Comparison of ENCODE assay signal across 8 cellular contexts in the genomic region with DNA sequence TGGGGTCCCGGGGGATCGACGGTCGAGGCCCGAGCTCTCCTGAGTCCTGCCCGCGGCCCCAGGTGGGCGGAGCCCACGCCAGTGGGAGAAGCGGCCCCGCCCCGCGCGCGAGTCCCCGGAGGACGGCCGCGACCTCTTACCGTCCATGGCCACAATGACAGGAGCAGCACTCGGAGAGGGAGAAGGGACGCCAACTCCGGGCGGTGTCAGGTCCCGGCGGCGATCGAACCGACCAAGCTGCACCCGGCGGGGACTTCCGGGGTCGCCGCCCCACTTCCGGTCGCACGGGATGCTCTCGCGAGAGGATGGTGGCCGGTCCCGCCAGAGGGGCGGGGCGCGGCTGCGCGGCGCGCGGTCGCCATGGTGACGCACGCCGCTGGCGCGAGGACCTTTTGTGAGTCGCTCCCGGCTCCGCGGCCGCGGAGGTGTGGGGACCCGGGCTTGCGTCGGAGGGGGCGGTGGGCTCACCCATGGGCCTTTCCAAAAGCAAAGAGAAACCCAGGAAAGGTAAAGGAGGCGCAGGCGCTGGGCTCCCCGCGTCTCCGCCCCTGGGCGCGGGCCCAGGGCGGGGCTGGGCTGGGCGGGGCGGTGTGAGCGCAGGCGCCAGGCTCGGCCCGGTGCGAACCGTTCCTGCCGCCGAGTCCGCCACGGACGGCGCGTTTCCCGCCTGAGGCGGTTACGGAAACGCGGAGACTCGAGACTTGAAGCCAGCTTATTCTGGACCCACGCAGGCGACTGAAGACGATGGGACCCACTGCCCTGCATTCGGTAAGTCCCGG. TPM values are rescaled to one million over a fixed set of nuclear protein-coding genes. Genes with fewer than 3 reads are reported as not detected.
DNase-seq lines count a peak whose midpoint lies in the region; TF ChIP-seq lines count a peak whose summit lies in the region.

CHMP1A (minus strand) TSS at position 267 of the 779 bp plus-strand sequence; CDS start at position 147, 120 bp downstream.
SPATA33 (plus strand) TSS at position 395 of the 779 bp plus-strand sequence; CDS start at position 471, 76 bp downstream.

- no peak within 1 kb of the TSS for H3K18ac ChIP-seq in H9 (ENCODE audit: insufficient read length, low read depth, low read length)

- peaks cover 5% of the 10 kb centered on the region; the same call in 1 of the 2 replicates for H3K79me2 ChIP-seq in H9 (ENCODE audit: insufficient read depth, low read length)

- H3K27ac Mint-ChIP-seq in H9 = peak within 1 kb of the TSS in 2 of 3 experiments; percentile 44 to 60; a peak in 1 of 7 replicates

- peak within 1 kb of the TSS; percentile 81 for H3K9ac ChIP-seq in H9 (ENCODE audit: extremely low read depth, insufficient read length, low read length)

- H3K79me1 ChIP-seq in H9 (ENCODE audit: insufficient read depth, low read depth, low read length, poor library complexity, severe bottlenecking) = peaks cover 2% of the 10 kb centered on the region

- peak within 1 kb of the TSS; percentile 73; the same call in 1 of the 2 replicates for H3K14ac ChIP-seq in H9 (ENCODE audit: insufficient read depth, low read length)

- no peak within 1 kb of the TSS for H3K56ac ChIP-seq in H9 (ENCODE audit: insufficient read length, low read depth, low read length)

- no peak within 1 kb of the TSS for H2BK120ac ChIP-seq in H9 (ENCODE audit: low read depth, low read length, poor library complexity, severe bottlenecking)

- H4K5ac ChIP-seq in H9 (ENCODE audit: insufficient read length, low read depth, low read length) = no peak within 1 kb of the TSS

- no peak within 1 kb of the TSS for H2AFZ ChIP-seq in H9 (ENCODE audit: low read length)

- DNase-seq in GF-D8 (lab: John Stamatoyannopoulos, UW) (peak; percentile 46), H9 (peak; percentile 90), M059J (ENCODE audit: low read depth) (peak; percentile 82), SK-N-DZ (ENCODE audit: low spot score) (peak; percentile 90), germinal center (ENCODE audit: low spot score) (peak; percentile 95), occipital lobe (lab: John Stamatoyannopoulos, UW) (peak; percentile 78), suprapubic skin (ENCODE audit: low spot score in 2 of 2) (peak; percentile 93 to 94)
- DNase-seq in activated naive CD4-positive, alpha-beta T cell treated with Interleukin-2 at 50 U/mL for 16 hours = peak; percentile 93

- H2BK5ac ChIP-seq in H9 (ENCODE audit: insufficient read length, low read length) = no peak within 1 kb of the TSS

- H3K4me2 ChIP-seq in H9 (ENCODE audit: insufficient read depth, insufficient read length, low read length) = peak within 1 kb of the TSS; percentile 84

- no peak within 1 kb of the TSS for H4K91ac ChIP-seq in H9 (ENCODE audit: insufficient read length, low read depth, low read length)

- no peaks in the 10 kb centered on the region for H3K4me1 ChIP-seq in H9 (ENCODE audit: insufficient read depth, low read length)
- H3K4me1 ChIP-seq in suprapubic skin = peaks cover 26% of the 10 kb centered on the region

- no peak within 1 kb of the TSS for H2BK20ac ChIP-seq in H9 (ENCODE audit: low read depth, low read length, poor library complexity, severe bottlenecking)

- H2BK15ac ChIP-seq in H9 (ENCODE audit: low read depth, low read length) = no peak within 1 kb of the TSS

- H3K9me3 ChIP-seq in H9 (ENCODE audit: control insufficient read depth, low read depth, low read length) = no peaks in the 10 kb centered on the region
- H3K9me3 ChIP-seq in suprapubic skin = no peaks in the 10 kb centered on the region

- H3K36me3 Mint-ChIP-seq in H9 (ENCODE audit: insufficient read depth in 1 of 3, low read depth in 3 of 3) = peaks cover 39 to 50% (median 50%) of the 10 kb centered on the region in 3 experiments

- no peak within 1 kb of the TSS for H3K23ac ChIP-seq in H9 (ENCODE audit: insufficient read length, low read depth, low read length)

- H2AK5ac ChIP-seq in H9 (ENCODE audit: insufficient read length, low read length) = no peak within 1 kb of the TSS

- H3K4me1 Mint-ChIP-seq in H9 = peaks cover 9 to 14% of the 10 kb centered on the region in 2 experiments

- no peak within 1 kb of the TSS for H3K4ac ChIP-seq in H9 (ENCODE audit: low read depth, low read length)

- no peak within 1 kb of the TSS for H3T11ph ChIP-seq in H9 (ENCODE audit: low read length)

- peak in 1 of 2 donors; percentile 34 for TF ChIP-seq POLR2A in suprapubic skin (IDR thresholded peaks at IDR 0.05)

- no peak within 1 kb of the TSS for H4K8ac ChIP-seq in H9 (replicated peaks; ENCODE audit: insufficient read length, low read depth, low read length)

- H3K27me3 ChIP-seq in H9 (ENCODE audit: insufficient read depth, low read length) = no peaks in the 10 kb centered on the region
- H3K27me3 ChIP-seq in suprapubic skin = no peaks in the 10 kb centered on the region

- H3K36me3 ChIP-seq in suprapubic skin = peaks cover 27% of the 10 kb centered on the region

- no peak within 1 kb of the TSS for H2BK12ac ChIP-seq in H9 (ENCODE audit: insufficient read length, low read depth, low read length)

- H3K23me2 ChIP-seq in H9 (ENCODE audit: insufficient read length, low read depth, low read length, poor library complexity, severe bottlenecking) = peaks cover 7% of the 10 kb centered on the region

- H3K9me3 Mint-ChIP-seq in H9 = peaks cover 7% of the 10 kb centered on the region in 2 experiments; a peak in 4 of 5 replicates

- peak within 1 kb of the TSS; percentile 84 to 92 for H3K4me3 Mint-ChIP-seq in H9

- peak within 1 kb of the TSS; percentile 75 for H3K4me3 ChIP-seq in suprapubic skin

- H3K27ac ChIP-seq in H9 (ENCODE audit: insufficient read length, low read depth, low read length) (no peak within 1 kb of the TSS), suprapubic skin (peak within 1 kb of the TSS; percentile 68)

- no CpG with 5 or more reads among the region's 99 CpGs for WGBS in H9 (ENCODE audit: extremely low coverage, insufficient read length, low lambda C conversion rate)
- WGBS in suprapubic skin = 0% methylated on average over 3 of the region's 99 CpGs

- no peak for TF ChIP-seq EP300 in suprapubic skin (IDR thresholded peaks at IDR 0.05)

- no peak for TF ChIP-seq CTCF in H9 (conservative IDR thresholded peaks at IDR 0.05)
- no peak for TF ChIP-seq CTCF in suprapubic skin (IDR thresholded peaks at IDR 0.05)

- H4K20me1 ChIP-seq in H9 (ENCODE audit: control insufficient read depth, insufficient read depth, insufficient read length) = no peaks in the 10 kb centered on the region

- H3K27me3 Mint-ChIP-seq in H9 (ENCODE audit: low read depth) = peaks cover 2% of the 10 kb centered on the region; the same call in 1 of the 2 replicates

RNA-seq across cellular contexts. Expression of gene CHMP1A, which starts in this region (rescaled TPM):
- total RNA-seq in H9 (2021) = 85.4 and 89.6 TPM in 2 replicates
- 61.0 and 103 TPM in 2 replicates for total RNA-seq in M059J (2014; rRNA removed; shearing (Covaris generic))
- polyA plus RNA-seq in SK-N-DZ (2014; cell fraction: cytosol; rRNA removed) = 119 and 120 TPM in 2 replicates
- 140 and 162 TPM in 2 replicates for polyA plus RNA-seq in SK-N-DZ (2014; cell fraction: nucleus; rRNA removed)
- 66.4 TPM for total RNA-seq in occipital lobe
- 100 to 1,000 TPM in 1 of 4 donors, 10 to 100 TPM in 3; 71.8 to 125 (median 86.6) TPM for total RNA-seq in suprapubic skin

RNA-seq across cellular contexts. Expression of gene SPATA33, which starts in this region (rescaled TPM):
- 17.4 and 17.8 TPM in 2 replicates for total RNA-seq in H9 (2021)
- total RNA-seq in M059J (2014; rRNA removed; shearing (Covaris generic)) = 6.9 and 12.6 TPM in 2 replicates
- polyA plus RNA-seq in SK-N-DZ (2014; cell fraction: cytosol; rRNA removed) = 14.5 and 21.9 TPM in 2 replicates
- polyA plus RNA-seq in SK-N-DZ (2014; cell fraction: nucleus; rRNA removed) = 18.1 and 19.8 TPM in 2 replicates
- total RNA-seq in occipital lobe = 4.8 TPM
- total RNA-seq in suprapubic skin = 1 to 10 TPM; 3.2 to 9.7 (median 4.4) TPM
